Comparison of ENCODE assay signal across 8 cellular contexts in genomic region chr10:33005322-33006282, GRCh38. TPM values are rescaled to one million over a fixed set of nuclear protein-coding genes. Genes with fewer than 3 reads are reported as not detected.
A peak's percentile ranks its signal among the peaks of the same experiment; 100 is the strongest.
DNase-seq lines count a peak whose midpoint lies in the region; ATAC-seq, FAIRE-seq and TF ChIP-seq lines count a peak whose summit lies in the region.

No MANE protein-coding gene starts in this region.

- TF ChIP-seq RAD21 in IMR-90 (IDR thresholded peaks at IDR 0.05; ENCODE audit: low read length), result peak; percentile 25

- H3K4me1 ChIP-seq in IMR-90 (ENCODE audit: control insufficient read depth, insufficient read depth, low read length) (peaks cover 8% of the 10 kb centered on the region), skeletal muscle tissue (ENCODE audit: control insufficient read depth in 3 of 3, insufficient read depth in 3 of 3, low read length in 3 of 3) (peaks cover 8 to 14% (median 10%) of the 10 kb centered on the region in 3 donors)

- H2BK20ac ChIP-seq in IMR-90 (ENCODE audit: low read depth, low read length), result peak overlapping the region; percentile 99

- peak overlapping the region; percentile 99 for H3K23ac ChIP-seq in IMR-90 (ENCODE audit: low read depth, low read length)

- DNase-seq in BJ (ENCODE audit: low read depth) (peak; percentile 86), GM20000 (ENCODE audit: low spot score) (peak; percentile 58), IMR-90 (peak; percentile 98), SW480 (ENCODE audit: low spot score) (peak; percentile 80), bronchial epithelial cell (ENCODE audit: low read depth) (peak; percentile 98), immature natural killer cell (peak; percentile 34 to 36 (median 36)), cerebellar nuclear complex (lab: John Stamatoyannopoulos, UW) (no peak)

- in situ Hi-C loops in IMR-90 (cut with MboI; ENCODE audit: low sequenced_read_pairs), result loop anchor here (5.0 kb wide), 2 partner anchors 53 to 208 kb away; no protein-coding TSS in a partner anchor

- H3K27me3 Mint-ChIP-seq in immature natural killer cell (ENCODE audit: low read depth in 3 of 3), result peaks cover 3 to 8% (median 5%) of the 10 kb centered on the region in 3 donors

- H3K9me3 ChIP-seq in IMR-90 (ENCODE audit: control insufficient read depth, insufficient read depth, low read length) (no peaks in the 10 kb centered on the region), skeletal muscle tissue (ENCODE audit: control insufficient read depth in 3 of 3, low read length in 3 of 3) (no peaks in the 10 kb centered on the region)

- no peaks in the 10 kb centered on the region for H3K27me3 ChIP-seq in BJ (ENCODE audit: control insufficient read depth, insufficient read depth, low read length)
- H3K27me3 ChIP-seq in IMR-90 (ENCODE audit: control insufficient read depth, insufficient read depth, low read length), result no peaks in the 10 kb centered on the region
- no peaks in the 10 kb centered on the region for H3K27me3 ChIP-seq in bronchial epithelial cell (ENCODE audit: control insufficient read depth, insufficient read depth, low read length)
- H3K27me3 ChIP-seq in skeletal muscle tissue (ENCODE audit: control insufficient read depth in 3 of 3, insufficient read depth in 3 of 3, low read length in 3 of 3), result no peaks in the 10 kb centered on the region

- TF ChIP-seq CTCF in BJ (IDR thresholded peaks at IDR 0.05; ENCODE audit: insufficient read depth, low read depth, low read length) (no peak), GM20000 (IDR thresholded peaks at IDR 0.05; ENCODE audit: extremely low read depth, missing control alignments) (no peak), IMR-90 (conservative IDR thresholded peaks at IDR 0.05; ENCODE audit: low read depth, low read length) (no peak), bronchial epithelial cell (IDR thresholded peaks at IDR 0.05; ENCODE audit: insufficient read depth, low read length, severe bottlenecking) (no peak)

- no CpG with 5 or more reads among the region's 34 CpGs for WGBS in IMR-90 (ENCODE audit: extremely low coverage in 2 of 2, insufficient read length in 1 of 2), 2 experiments

- peak overlapping the region; percentile 41 for H3K4me3 ChIP-seq in BJ (ENCODE audit: low read depth, low read length)
- peak overlapping the region; percentile 54 for H3K4me3 ChIP-seq in IMR-90 (ENCODE audit: insufficient read depth, low read depth, low read length)
- H3K4me3 ChIP-seq in bronchial epithelial cell (ENCODE audit: low read depth, low read length), result peak overlapping the region; percentile 37
- peak overlapping the region; percentile 71 to 78 (median 71) for H3K4me3 ChIP-seq in skeletal muscle tissue (ENCODE audit: low read length in 3 of 3)

- H3K79me1 ChIP-seq in IMR-90 (ENCODE audit: low read depth in 1 of 2, low read length in 2 of 2), result peaks cover 19 to 28% of the 10 kb centered on the region in 2 experiments

- H4K8ac ChIP-seq in IMR-90 (ENCODE audit: low read depth in 2 of 2, low read length in 2 of 2), result peak overlapping the region; percentile 96 to 100

- CTCF ChIA-PET in BJ (lab: Yijun Ruan, JAX), result interaction anchor here (0.9 to 1.7 kb wide), 7 partner anchors 21 to 210 kb away, joined by 3 to 6 read pairs (median 4); no protein-coding TSS in a partner anchor
- CTCF ChIA-PET in IMR-90 (lab: Yijun Ruan, JAX), result no interaction called here

- no peaks in the 10 kb centered on the region for H3K9me3 Mint-ChIP-seq in immature natural killer cell

- H3K36me3 ChIP-seq in BJ (ENCODE audit: control insufficient read depth, insufficient read depth, low read length) (no peaks in the 10 kb centered on the region), IMR-90 (ENCODE audit: control insufficient read depth, insufficient read depth, low read length) (no peaks in the 10 kb centered on the region), bronchial epithelial cell (ENCODE audit: control insufficient read depth, insufficient read depth, low read length) (no peaks in the 10 kb centered on the region), skeletal muscle tissue (ENCODE audit: control insufficient read depth in 3 of 3, insufficient read depth in 3 of 3, low read length in 3 of 3) (no peaks in the 10 kb centered on the region)

- no peaks in the 10 kb centered on the region for H3K36me3 Mint-ChIP-seq in immature natural killer cell

- H4K20me1 ChIP-seq in IMR-90 (ENCODE audit: insufficient read depth, low read length), result no peaks in the 10 kb centered on the region

- peak; percentile 89 for FAIRE-seq in bronchial epithelial cell (lab: Jason Lieb, UNC)

- H3K27ac ChIP-seq in IMR-90 (ENCODE audit: insufficient read depth, low read length), result peak overlapping the region; percentile 99
- H3K27ac ChIP-seq in skeletal muscle tissue (ENCODE audit: low read depth, low read length), result peak overlapping the region; percentile 73

- TF ChIP-seq POLR2A in IMR-90 (IDR thresholded peaks at IDR 0.05; ENCODE audit: low read depth, low read length), result peak; percentile 78

- dilution Hi-C loops in IMR-90 (cut with HindIII; ENCODE audit: low sequenced_read_pairs, unreplicated experiment), result no loop called here

- POLR2A ChIA-PET in BJ (lab: Charles Lee), result no interaction called here
- POLR2A ChIA-PET in IMR-90 (lab: Charles Lee; ENCODE audit: unreplicated experiment), result no interaction called here

- H3K4me2 ChIP-seq in IMR-90 (ENCODE audit: low read depth, low read length), result peak overlapping the region; percentile 92

- H3K56ac ChIP-seq in IMR-90 (ENCODE audit: extremely low read depth, insufficient read depth, low read length), result peak overlapping the region; percentile 99

- peaks cover 36 to 40% of the 10 kb centered on the region in 2 donors for H3K4me1 Mint-ChIP-seq in immature natural killer cell

- peak; percentile 84 for ATAC-seq in IMR-90 (ENCODE audit: low read depth)

- peak overlapping the region; percentile 95 for H4K5ac ChIP-seq in IMR-90 (ENCODE audit: low read depth, low read length)

- peak overlapping the region; percentile 19 for H2AK9ac ChIP-seq in IMR-90 (replicated peaks; ENCODE audit: low read depth, low read length, poor library complexity)

- H3K4me3 Mint-ChIP-seq in immature natural killer cell, result peak overlapping the region; percentile 78 to 88 (median 82)

- H4K91ac ChIP-seq in IMR-90 (ENCODE audit: insufficient read depth, low read depth, low read length), result peak overlapping the region; percentile 98

- peak overlapping the region; percentile 97 for H3K18ac ChIP-seq in IMR-90 (ENCODE audit: low read depth, low read length)

- H3K9ac ChIP-seq in IMR-90 (ENCODE audit: low read depth, low read length), result peak overlapping the region; percentile 93
- H3K9ac ChIP-seq in skeletal muscle tissue (ENCODE audit: low read depth in 1 of 3, low read length in 3 of 3), result peak overlapping the region; percentile 69 to 76 (median 72)

- H2AFZ ChIP-seq in IMR-90 (replicated peaks; ENCODE audit: low read length, poor library complexity), result peak overlapping the region; percentile 88

- peak overlapping the region; percentile 98 for H2AK5ac ChIP-seq in IMR-90 (ENCODE audit: low read depth, low read length)

- no TSS peak for BruUV-seq in IMR-90 (replicated peaks; lab: Mats Ljungman, UMichigan)

- peak overlapping the region; percentile 99 for H3K4ac ChIP-seq in IMR-90 (ENCODE audit: low read depth, low read length)

- H2BK120ac ChIP-seq in IMR-90 (ENCODE audit: low read depth, low read length), result peak overlapping the region; percentile 98

- peak overlapping the region; percentile 49 to 87 (median 70) for H3K27ac Mint-ChIP-seq in immature natural killer cell

- peak overlapping the region; percentile 99 for H2BK15ac ChIP-seq in IMR-90 (ENCODE audit: low read depth, low read length)

- H3K9me1 ChIP-seq in IMR-90 (ENCODE audit: insufficient read depth, low read length), result peaks cover 10% of the 10 kb centered on the region; the same call in 1 of the 2 replicates

- H2BK5ac ChIP-seq in IMR-90 (ENCODE audit: low read depth, low read length, poor library complexity, severe bottlenecking), result peak overlapping the region; percentile 98

- peak overlapping the region; percentile 99 for H3K14ac ChIP-seq in IMR-90 (replicated peaks; ENCODE audit: low read depth, low read length)

- intact Hi-C loops in IMR-90 (cut with micrococcal nuclease), result loop anchor here (1.0 to 10.0 kb wide), 8 partner anchors 25 to 813 kb away; partner anchors contain the start of genes EPC1 and ITGB1

TF ChIP-seq in IMR-90, 13 proteins besides CTCF, POLR2A, EP300 and RAD21 (continues in another document):
- TF ChIP-seq BHLHE40 (IDR thresholded peaks at IDR 0.05; ENCODE audit: low read depth, low read length) (peak; percentile 92), USF2 (IDR thresholded peaks at IDR 0.05; ENCODE audit: low read depth, low read length) (peak; percentile 8; the same call in 1 of the 2 replicates), FOS (IDR thresholded peaks at IDR 0.05; ENCODE audit: low read depth, low read length) (peak; percentile 97), MXI1 (IDR thresholded peaks at IDR 0.05; ENCODE audit: borderline replicate concordance, low read depth, low read length) (no peak), CEBPB (IDR thresholded peaks at IDR 0.05; ENCODE audit: low read depth, low read length) (peak; percentile 96), SMC3 (IDR thresholded peaks at IDR 0.05; ENCODE audit: low read depth, low read length) (peak; percentile 9; the same call in 1 of the 2 replicates), RFX5 (IDR thresholded peaks at IDR 0.05; ENCODE audit: low read depth, low read length) (no peak), MAFK (IDR thresholded peaks at IDR 0.05; ENCODE audit: low read depth, low read length) (peak; percentile 72), CHD1 (IDR thresholded peaks at IDR 0.05; ENCODE audit: low read depth, low read length) (no peak), NFE2L2 (IDR thresholded peaks at IDR 0.05; ENCODE audit: low read depth, low read length) (peak; percentile 24; the same call in 1 of the 2 replicates)

RNA-seq across cellular contexts. Expression of gene ITGB1, which starts 47.6 kb away (rescaled TPM):
- polyA plus RNA-seq in BJ (2011; rRNA removed) (824 and 2,036 TPM in 2 replicates), IMR-90 (2012; rRNA removed) (1,631 and 2,066 TPM in 2 replicates), immature natural killer cell (100 to 1,000 TPM; 241 to 320 (median 276) TPM)
- 503 and 585 TPM in 2 replicates for polyA minus RNA-seq in BJ (2011; rRNA and poly(A)+ RNA removed)
- total RNA-seq in IMR-90 (2012; rRNA removed) (1,331 and 2,388 TPM in 2 replicates), bronchial epithelial cell (1,469 and 1,763 TPM in 2 replicates), skeletal muscle tissue (363 TPM)
- polyA plus RNA-seq in IMR-90 (2012; cell fraction: cytosol; rRNA removed), result 248 and 281 TPM in 2 replicates
- polyA plus RNA-seq in IMR-90 (2012; cell fraction: nucleus; rRNA removed; ENCODE audit: low replicate concordance), result 53.9 and 506 TPM in 2 replicates

Comparison
In these comparisons a context has a peak if more than half of its experiments do, and no peak if none do; other contexts are left out.
1. DNase-seq: peak in BJ (single experiment), GM20000 (single experiment), IMR-90 (single experiment), SW480 (single experiment), bronchial epithelial cell (single experiment) and immature natural killer cell (3 of 3); none in cerebellar nuclear complex (0 of 2).
2. Peak in every context shown above with its lines, with median percentiles within 50 percentile points of each other: H3K4me3 ChIP-seq.